ENCODE assay signal across 8 cellular contexts in the genomic region with DNA sequence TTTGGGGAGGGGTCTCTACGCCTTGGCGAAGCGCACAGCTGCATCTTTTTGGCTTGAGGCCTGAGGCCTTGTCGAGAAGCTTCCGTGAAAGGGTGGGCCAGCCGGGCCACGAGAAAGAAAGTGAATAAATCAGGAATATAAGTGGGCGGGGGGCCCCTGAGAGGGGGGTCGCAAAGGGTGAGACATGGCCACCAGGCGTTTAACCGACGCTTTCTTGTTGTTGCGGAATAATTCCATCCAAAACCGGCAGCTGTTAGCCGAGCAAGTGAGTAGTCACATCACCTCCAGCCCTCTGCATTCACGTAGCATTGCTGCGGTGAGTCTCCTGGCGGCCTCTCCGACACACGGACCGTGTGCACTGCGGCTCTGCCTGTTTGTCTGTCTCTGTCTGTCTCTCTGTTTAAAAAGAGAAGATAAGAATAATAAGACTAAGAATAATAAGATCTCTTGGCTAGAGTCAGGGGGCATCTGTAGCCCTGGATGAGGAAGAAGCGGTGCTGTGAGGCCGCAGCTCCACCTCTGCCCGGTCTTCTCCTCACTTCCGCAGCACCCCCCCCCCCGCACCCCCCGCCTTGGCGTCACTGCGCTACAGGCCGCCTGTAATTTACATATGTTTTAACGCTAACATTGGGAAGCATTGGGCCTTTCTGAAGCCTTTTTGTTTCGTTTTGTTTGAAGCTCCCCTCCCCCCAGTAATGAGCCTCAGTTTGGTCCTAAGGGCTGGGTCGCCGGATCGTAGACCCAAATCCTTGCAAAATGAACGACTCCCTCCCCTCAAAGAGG. TPM values are rescaled to one million over a fixed set of nuclear protein-coding genes. Genes with fewer than 3 reads are reported as not detected.
A peak's percentile ranks its signal among the peaks of the same experiment; 100 is the strongest.
DNase-seq lines count a peak whose midpoint lies in the region; ATAC-seq, FAIRE-seq and TF ChIP-seq lines count a peak whose summit lies in the region.

No MANE protein-coding gene starts in this region.

- intact Hi-C loops in left colon (cut with DNase I, micrococcal nuclease) = loop anchor here in 1 of 2 donors (10.0 kb wide), 2 partner anchors 193 to 417 kb away; no protein-coding TSS in a partner anchor

- DNase-seq in GM12891 (ENCODE audit: insufficient read length, low spot score) (peak; percentile 56), NCI-H2196 treated with DMSO at 0.1 percent for 48 hours (lab: John Stamatoyannopoulos, UW; ENCODE audit: unreplicated experiment) (peak; percentile 22), dermis blood vessel endothelial cell (peak; percentile 81), left colon (peak; percentile 61 to 69)
- DNase-seq in activated CD4-positive, alpha-beta T cell treated with anti-CD3 and anti-CD28 coated beads, Interleukin-2, amount 50 U/mL, for 1 hour = peak; percentile 59
- DNase-seq in stimulated activated CD4-positive, alpha-beta T cell treated with anti-CD3 and anti-CD28 coated beads, Interleukin-4, amount 100 ng/mL, for 1 hour = peak; percentile 57

- TF ChIP-seq POLR2A in GM12891 (IDR thresholded peaks at IDR 0.05; ENCODE audit: low read depth, low read length) = peak; percentile 57; the same call in 1 of the 2 replicates

- FAIRE-seq in GM12891 (lab: Jason Lieb, UNC) = peak; percentile 5

- ATAC-seq in HG02678 (IDR thresholded peaks at IDR 0.05; ENCODE audit: unreplicated experiment) (peak; percentile 51), left colon (peak; percentile 57), HG02571 (IDR thresholded peaks at IDR 0.05; ENCODE audit: unreplicated experiment) (no peak)

TF ChIP-seq in GM12891, 5 proteins besides CTCF, POLR2A, EP300 and RAD21:
- TF ChIP-seq PAX5 (IDR thresholded peaks at IDR 0.05; ENCODE audit: insufficient read depth, low read length, severe bottlenecking) (no peak), POU2F2 (IDR thresholded peaks at IDR 0.05; ENCODE audit: low read depth, low read length) (peak; percentile 65; the same call in 1 of the 2 replicates), TAF1 (IDR thresholded peaks at IDR 0.05; ENCODE audit: low read depth, low read length) (peak; percentile 72), SPI1 (IDR thresholded peaks at IDR 0.05; ENCODE audit: low read depth, low read length) (peak; percentile 48), POLR2AphosphoS5 (IDR thresholded peaks at IDR 0.05; ENCODE audit: low read depth, low read length) (0 out of 2 replicates have a peak, but pooled peaks have one; percentile 52)

RNA-seq across cellular contexts. Expression of gene STX16, which starts 0.9 kb away (rescaled TPM):
- 55.3 TPM for polyA plus RNA-seq in GM12891 (2012; ENCODE audit: low read depth, missing spikeins)
- total RNA-seq in dermis blood vessel endothelial cell = 36.4 and 53.5 TPM in 2 replicates
- total RNA-seq in left colon = 10 to 100 TPM; 39.6 to 40.7 TPM

RNA-seq across cellular contexts. Expression of gene NPEPL1, which starts 40.6 kb away (rescaled TPM):
- polyA plus RNA-seq in GM12891 (2012; ENCODE audit: low read depth, missing spikeins) = 28.0 TPM
- total RNA-seq in dermis blood vessel endothelial cell (20.6 and 28.8 TPM in 2 replicates), left colon (10 to 100 TPM; 30.3 to 31.1 TPM)

Comparison
In these comparisons a context has a peak if more than half of its experiments do, and no peak if none do; other contexts are left out.
1. DNase-seq: peak in every context shown above with its lines; median percentile 81 in dermis blood vessel endothelial cell; 65 in left colon; 59 in activated CD4-positive, alpha-beta T cell treated with anti-CD3 and anti-CD28 coated beads, Interleukin-2, amount 50 U/mL, for 1 hour; 57 in stimulated activated CD4-positive, alpha-beta T cell treated with anti-CD3 and anti-CD28 coated beads, Interleukin-4, amount 100 ng/mL, for 1 hour; 56 in GM12891; 22 in NCI-H2196 treated with DMSO at 0.1 percent for 48 hours.